ENCODE assay signal across 8 cellular contexts in the genomic region with DNA sequence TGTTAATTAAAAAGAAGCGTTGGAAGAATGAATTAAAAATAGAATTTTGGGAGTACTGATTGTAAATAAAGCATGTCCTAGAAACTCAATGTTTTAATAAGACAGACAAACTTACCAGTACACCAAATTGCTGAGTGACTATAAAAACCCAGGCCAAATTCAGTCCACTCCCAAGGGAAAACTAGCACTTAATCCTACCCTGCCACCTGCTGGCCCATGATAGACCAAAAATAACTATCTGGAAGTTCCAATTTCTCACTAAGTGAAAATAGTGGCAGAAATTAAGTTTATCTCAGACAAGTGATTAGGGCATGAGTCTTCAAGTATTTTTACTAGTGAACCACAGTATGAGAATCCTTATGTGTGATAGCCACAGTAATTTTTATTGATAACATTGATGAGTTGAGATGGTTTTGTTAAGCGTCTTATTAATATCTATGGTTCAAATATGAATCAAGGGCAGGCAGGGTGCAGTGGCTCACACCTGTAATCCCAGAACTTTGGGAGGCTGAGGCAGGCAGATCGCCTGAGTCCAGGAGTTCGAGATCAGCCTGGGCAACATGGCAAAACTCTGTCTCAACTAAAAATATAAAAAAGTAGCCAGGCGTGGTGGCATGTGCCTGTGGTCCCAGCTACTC. TPM values are rescaled to one million over a fixed set of nuclear protein-coding genes. Genes with fewer than 3 reads are reported as not detected.
DNase-seq lines count a peak whose midpoint lies in the region; ATAC-seq, FAIRE-seq and TF ChIP-seq lines count a peak whose summit lies in the region.

No MANE protein-coding gene starts in this region.

- intact Hi-C loops in spleen (cut with DNase I; ENCODE audit: low total_unique reads), result loop anchor here (10.0 kb wide), 2 partner anchors 540 to 650 kb away; partner anchors contain the start of gene CUL5

- H3K27ac ChIP-seq in WERI-Rb-1 (no peak overlapping the region), gastroesophageal sphincter (no peak overlapping the region), spleen (no peak overlapping the region)

- H3K4me3 ChIP-seq in AG09309 (ENCODE audit: control insufficient read depth, low read depth, low read length), result no peak overlapping the region
- H3K4me3 ChIP-seq in WERI-Rb-1 (ENCODE audit: low read depth, low read length), result no peak overlapping the region
- H3K4me3 ChIP-seq in gastroesophageal sphincter, result no peak overlapping the region
- no peak overlapping the region for H3K4me3 ChIP-seq in spleen

- TF ChIP-seq POLR2A in gastroesophageal sphincter (IDR thresholded peaks at IDR 0.05), result no peak
- no peak for TF ChIP-seq POLR2A in spleen (IDR thresholded peaks at IDR 0.05)
- TF ChIP-seq POLR2A in GM12891 (IDR thresholded peaks at IDR 0.05; ENCODE audit: low read depth, low read length), result no peak

- H3K27me3 ChIP-seq in WERI-Rb-1 (ENCODE audit: insufficient read depth, low read depth, severe bottlenecking), result no peaks in the 10 kb centered on the region
- H3K27me3 ChIP-seq in gastroesophageal sphincter, result no peaks in the 10 kb centered on the region
- no peaks in the 10 kb centered on the region for H3K27me3 ChIP-seq in spleen (replicated peaks in 1 of 7)

- peak; percentile 62 for TF ChIP-seq CTCF in AG09309 (IDR thresholded peaks at IDR 0.05; ENCODE audit: control insufficient read depth, insufficient read depth, low read depth, low read length, missing control alignments)
- TF ChIP-seq CTCF in WERI-Rb-1 (IDR thresholded peaks at IDR 0.05; ENCODE audit: low read depth, low read length), result peak; percentile 33; the same call in 1 of the 2 replicates
- peak; percentile 17 to 55 (median 34) for TF ChIP-seq CTCF in gastroesophageal sphincter (IDR thresholded peaks at IDR 0.05)
- TF ChIP-seq CTCF in spleen (IDR thresholded peaks at IDR 0.05 in 8 of 11, conservative IDR thresholded peaks at IDR 0.05 in 3 of 11), result peak in 6 of 11 experiments; percentile 20 to 40 (median 23)

- H3K4me1 ChIP-seq in gastroesophageal sphincter (no peaks in the 10 kb centered on the region), spleen (no peaks in the 10 kb centered on the region)

- H3K36me3 ChIP-seq in WERI-Rb-1 (no peaks in the 10 kb centered on the region), gastroesophageal sphincter (no peaks in the 10 kb centered on the region), spleen (no peaks in the 10 kb centered on the region)

- 53 to 56% methylated on average over 4 of the region's 5 CpGs for WGBS in gastroesophageal sphincter (ENCODE audit: low coverage in 1 of 2), 2 donors
- 75 to 82% (median 78%) methylated on average over 5 of the region's 5 CpGs for WGBS in spleen, 5 donors

- H3K9me3 ChIP-seq in WERI-Rb-1 (ENCODE audit: severe bottlenecking), result no peaks in the 10 kb centered on the region
- no peaks in the 10 kb centered on the region for H3K9me3 ChIP-seq in gastroesophageal sphincter
- no peaks in the 10 kb centered on the region for H3K9me3 ChIP-seq in spleen

- ATAC-seq in gastroesophageal sphincter, result no peak
- no peak for ATAC-seq in GM19463 (IDR thresholded peaks at IDR 0.05; ENCODE audit: unreplicated experiment)

- no peak for FAIRE-seq in GM12891 (lab: Jason Lieb, UNC)

- DNase-seq in AG09309 (ENCODE audit: low read depth) (no peak), GDM1 (lab: John Stamatoyannopoulos, UW) (peak; percentile 15), NCI-H2029 (lab: John Stamatoyannopoulos, UW) (peak; percentile 46), WERI-Rb-1 (peak; percentile 46), spleen (no peak), GM12891 (ENCODE audit: insufficient read length, low spot score) (no peak)

- no peak for TF ChIP-seq EP300 in gastroesophageal sphincter (IDR thresholded peaks at IDR 0.05)

TF ChIP-seq in GM12891, 5 proteins besides CTCF, POLR2A, EP300 and RAD21:
- TF ChIP-seq TAF1 (IDR thresholded peaks at IDR 0.05; ENCODE audit: low read depth, low read length), result no peak

RNA-seq across cellular contexts. Expression of gene DDX10, which starts 9.8 kb away (rescaled TPM):
- total RNA-seq in gastroesophageal sphincter (10 to 100 TPM; 16.3 to 44.8 (median 22.5) TPM), spleen (10 to 100 TPM; 19.8 to 39.3 (median 25.6) TPM)
- polyA plus RNA-seq in spleen, result 10 to 100 TPM; 17.5 to 24.3 (median 21.1) TPM
- 18.5 TPM for polyA plus RNA-seq in GM12891 (2012; ENCODE audit: low read depth, missing spikeins)

Comparison
In these comparisons a context has a peak if more than half of its experiments do, and no peak if none do; other contexts are left out.
1. DNase-seq: peak in GDM1 (single experiment), NCI-H2029 (single experiment) and WERI-Rb-1 (single experiment); none in AG09309 (single experiment), spleen (single experiment) and GM12891 (single experiment).
2. Peak in every context shown above with its lines, with median percentiles within 50 percentile points of each other: CTCF ChIP-seq.